In the genomic region with DNA sequence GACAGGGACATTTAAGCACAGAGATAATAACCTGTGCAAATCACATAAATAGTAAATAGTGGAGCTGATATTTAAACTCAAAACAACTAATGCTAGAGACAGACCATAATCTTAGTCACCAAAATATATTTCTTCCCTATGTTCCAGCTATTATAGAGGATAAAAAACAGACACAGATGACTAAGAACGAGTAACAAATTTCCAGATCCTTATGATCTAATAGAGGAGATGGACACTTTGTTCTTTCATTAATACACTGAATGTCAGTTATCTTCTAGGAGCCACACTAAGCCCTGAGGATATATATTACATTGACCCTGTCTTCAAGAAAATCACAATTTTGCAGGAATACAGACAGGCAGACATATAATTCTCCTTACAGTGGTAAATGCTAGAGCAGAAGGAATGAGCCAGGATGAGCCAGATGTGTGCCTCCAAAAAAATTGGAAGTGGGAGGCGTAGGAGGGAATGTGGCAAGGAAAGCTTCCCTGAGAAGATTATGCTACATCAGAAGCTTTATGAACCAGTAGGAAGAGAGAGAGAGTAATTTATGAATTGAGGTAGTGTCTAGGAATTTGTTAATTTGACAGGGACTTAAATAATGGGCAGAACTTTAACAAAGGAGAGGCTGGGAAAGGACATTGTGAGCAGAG, we compare ENCODE assay signal across 20 cellular contexts.
"Had no signal": no experiment of that assay in that cellular context is flagged by ENCODE, and none has a peak within 500 bp of the region (broad histone marks: within the 10 kb centered on the region; RNA-seq: fewer than 3 reads in every experiment).

No MANE protein-coding gene starts in this region.

- DNase-seq: colonic mucosa; dermis blood vessel endothelial cell; glutamatergic neuron; immature natural killer cell; left colon; left ventricle myocardium superior; mesendoderm; naive B cell; psoas muscle; retina; right lobe of liver; stimulated activated CD4-positive, alpha-beta T cell treated with anti-CD3 and anti-CD28 coated beads, Interleukin-2, amount 100 ng/mL, for 24 hours; stimulated activated CD4-positive, alpha-beta T cell treated with anti-CD3 and anti-CD28 coated beads, Interleukin-4, amount 100 ng/mL, for 4 hours; stimulated activated naive B cell treated with anti-CD40 and anti-IgM and Interleukin-4, amounts not matched to agents 10 μg/mL and 1 μg/mL and 100 μg/mL, for 72 hours; stimulated activated naive CD8-positive, alpha-beta T cell treated with anti-CD3 and anti-CD28 coated beads, Interleukin-15, amount 100 ng/mL, for 72 hours; trophoblast cell had no signal

- H3K4me3 ChIP-seq: colonic mucosa, gastroesophageal sphincter, lung, psoas muscle, right lobe of liver, skin epidermis, thoracic aorta had no signal

- H3K27me3 ChIP-seq: colonic mucosa, gastroesophageal sphincter, right lobe of liver had no signal

- H3K4me1 ChIP-seq: colonic mucosa, gastroesophageal sphincter, psoas muscle, right lobe of liver had no signal

- H3K9me3 ChIP-seq: colonic mucosa, gastroesophageal sphincter, psoas muscle, right lobe of liver, thoracic aorta had no signal

- H3K27ac ChIP-seq: colonic mucosa, gastroesophageal sphincter, psoas muscle, right lobe of liver, skin epidermis, thoracic aorta had no signal

- H3K36me3 ChIP-seq: colonic mucosa, gastroesophageal sphincter, right lobe of liver, thoracic aorta had no signal
